1 cellular context compared by ENCODE assay signal in genomic region chr9:112786834-112787520, GRCh38.
TF ChIP-seq lines count a peak whose summit lies in the region.

No MANE protein-coding gene starts in this region.

TF ChIP-seq in SK-N-SH, 30 proteins besides CTCF, POLR2A, EP300 and RAD21:
- TF ChIP-seq RXRA (IDR thresholded peaks at IDR 0.05; ENCODE audit: borderline replicate concordance, low read depth) (no peak), MXI1 (IDR thresholded peaks at IDR 0.05; ENCODE audit: low read depth, low read length) (no peak), GATA2 (CRISPR knock-in tag; IDR thresholded peaks at IDR 0.05) (no peak), RCOR1 (IDR thresholded peaks at IDR 0.05; ENCODE audit: low read length) (no peak), TAF1 (IDR thresholded peaks at IDR 0.05; ENCODE audit: borderline replicate concordance, low read depth, low read length) (no peak), NFIC (IDR thresholded peaks at IDR 0.05; ENCODE audit: borderline replicate concordance) (no peak), TEAD4 (IDR thresholded peaks at IDR 0.05; ENCODE audit: borderline replicate concordance, insufficient read depth) (no peak)
